ENCODE assay signal across 1 cellular context in genomic region chr18:21686282-21687105, GRCh38.
A peak's percentile ranks its signal among the peaks of the same experiment; 100 is the strongest.
TF ChIP-seq lines count a peak whose summit lies in the region.

No MANE protein-coding gene starts in this region.

TF ChIP-seq in HepG2, 621 proteins besides CTCF, POLR2A, EP300 and RAD21 (continued from another document and continues in another):
- TF ChIP-seq ZNF574 (CRISPR knock-in tag; IDR thresholded peaks at IDR 0.05) (peak; percentile 28; the same call in 1 of the 2 replicates), SIN3A (IDR thresholded peaks at IDR 0.05; ENCODE audit: borderline replicate concordance, low read depth, low read length) (no peak), ZSCAN29 (CRISPR knock-in tag; conservative IDR thresholded peaks at IDR 0.05) (no peak), ZNF558 (CRISPR knock-in tag; IDR thresholded peaks at IDR 0.05; ENCODE audit: borderline replicate concordance) (peak; percentile 31; the same call in 1 of the 2 replicates), KMT2A (CRISPR knock-in tag; IDR thresholded peaks at IDR 0.05) (peak; percentile 70; the same call in 1 of the 2 replicates), MED8 (CRISPR knock-in tag; IDR thresholded peaks at IDR 0.05; ENCODE audit: insufficient replicate concordance) (no peak), FOXP1 (IDR thresholded peaks at IDR 0.05) (no peak), FOXP1 (CRISPR knock-in tag; IDR thresholded peaks at IDR 0.05) (peak; percentile 71; the same call in 1 of the 2 replicates), ZNF501 (CRISPR knock-in tag; IDR thresholded peaks at IDR 0.05) (0 out of 2 replicates have a peak, but pooled peaks have one; percentile 43), CHD4 (IDR thresholded peaks at IDR 0.05; ENCODE audit: borderline replicate concordance, low read length) (no peak), MATR3 (CRISPR knock-in tag; IDR thresholded peaks at IDR 0.05) (no peak), HOXD1 (CRISPR knock-in tag; IDR thresholded peaks at IDR 0.05) (peak; percentile 75; the same call in 1 of the 2 replicates), TGIF2 (CRISPR knock-in tag; IDR thresholded peaks at IDR 0.05) (no peak; the same call in 1 of the 2 replicates), ZNF816 (CRISPR knock-in tag; IDR thresholded peaks at IDR 0.05; ENCODE audit: borderline replicate concordance) (no peak), ELF4 (CRISPR knock-in tag; IDR thresholded peaks at IDR 0.05; ENCODE audit: borderline replicate concordance) (peak; percentile 78; the same call in 1 of the 2 replicates), ZFP37 (CRISPR knock-in tag; IDR thresholded peaks at IDR 0.05; ENCODE audit: borderline replicate concordance) (0 out of 2 replicates have a peak, but pooled peaks have one; percentile 47), GATAD1 (CRISPR knock-in tag; IDR thresholded peaks at IDR 0.05) (no peak), ZNF30 (CRISPR knock-in tag; IDR thresholded peaks at IDR 0.05) (no peak), STAG1 (CRISPR knock-in tag; IDR thresholded peaks at IDR 0.05) (no peak), GPBP1L1 (CRISPR knock-in tag; IDR thresholded peaks at IDR 0.05) (no peak), ZNF468 (CRISPR knock-in tag; IDR thresholded peaks at IDR 0.05) (no peak), ZNF710 (CRISPR knock-in tag; IDR thresholded peaks at IDR 0.05; ENCODE audit: borderline replicate concordance) (peak; percentile 57; the same call in 1 of the 2 replicates), WIZ (CRISPR knock-in tag; IDR thresholded peaks at IDR 0.05) (no peak), HDAC2 (CRISPR knock-in tag; IDR thresholded peaks at IDR 0.05) (peak; percentile 84), ZNF670 (CRISPR knock-in tag; IDR thresholded peaks at IDR 0.05; ENCODE audit: borderline replicate concordance) (peak; percentile 54; the same call in 1 of the 2 replicates), SOX13 (IDR thresholded peaks at IDR 0.05) (peak; percentile 57; the same call in 1 of the 2 replicates), SOX13 (CRISPR knock-in tag; conservative IDR thresholded peaks at IDR 0.05 in 1 of 2, IDR thresholded peaks at IDR 0.05 in 1 of 2) (peak in 1 of 2 experiments; percentile 80; a peak in 2 of 4 replicates), MAF1 (CRISPR knock-in tag; IDR thresholded peaks at IDR 0.05; ENCODE audit: borderline replicate concordance) (no peak), REPIN1 (CRISPR knock-in tag; IDR thresholded peaks at IDR 0.05; ENCODE audit: borderline replicate concordance, low read depth) (peak; percentile 70; the same call in 1 of the 2 replicates), NFIC (IDR thresholded peaks at IDR 0.05; ENCODE audit: low read length) (no peak), CBX2 (IDR thresholded peaks at IDR 0.05; ENCODE audit: low read depth, low read length) (no peak), CBX2 (CRISPR knock-in tag; IDR thresholded peaks at IDR 0.05; ENCODE audit: low read depth) (no peak), MEIS1 (CRISPR knock-in tag; IDR thresholded peaks at IDR 0.05; ENCODE audit: borderline replicate concordance) (peak; percentile 46; the same call in 1 of the 2 replicates), ADNP (CRISPR knock-in tag; IDR thresholded peaks at IDR 0.05) (no peak), ZFP90 (CRISPR knock-in tag; IDR thresholded peaks at IDR 0.05; ENCODE audit: borderline replicate concordance) (no peak), CEBPG (CRISPR knock-in tag; IDR thresholded peaks at IDR 0.05) (0 out of 2 replicates have a peak, but pooled peaks have one; percentile 17), TAF1 (CRISPR knock-in tag; IDR thresholded peaks at IDR 0.05) (no peak), HMGXB3 (CRISPR knock-in tag; IDR thresholded peaks at IDR 0.05; ENCODE audit: borderline replicate concordance) (no peak), MXD4 (CRISPR knock-in tag; IDR thresholded peaks at IDR 0.05) (no peak)
- TF ChIP-seq, protein P1, sequence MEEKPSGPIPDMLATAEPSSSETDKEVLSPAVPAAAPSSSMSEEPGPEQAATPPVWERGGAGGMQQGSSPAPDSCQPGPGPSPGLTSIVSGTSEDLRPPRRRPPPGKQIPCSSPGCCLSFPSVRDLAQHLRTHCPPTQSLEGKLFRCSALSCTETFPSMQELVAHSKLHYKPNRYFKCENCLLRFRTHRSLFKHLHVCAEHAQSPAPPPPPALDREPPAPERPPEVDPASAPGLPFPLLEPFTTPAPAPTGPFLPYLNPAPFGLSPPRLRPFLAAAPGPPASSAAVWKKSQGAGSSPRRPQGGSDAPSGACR (CRISPR knock-in tag; IDR thresholded peaks at IDR 0.05) = no peak
- TF ChIP-seq, protein P2, sequence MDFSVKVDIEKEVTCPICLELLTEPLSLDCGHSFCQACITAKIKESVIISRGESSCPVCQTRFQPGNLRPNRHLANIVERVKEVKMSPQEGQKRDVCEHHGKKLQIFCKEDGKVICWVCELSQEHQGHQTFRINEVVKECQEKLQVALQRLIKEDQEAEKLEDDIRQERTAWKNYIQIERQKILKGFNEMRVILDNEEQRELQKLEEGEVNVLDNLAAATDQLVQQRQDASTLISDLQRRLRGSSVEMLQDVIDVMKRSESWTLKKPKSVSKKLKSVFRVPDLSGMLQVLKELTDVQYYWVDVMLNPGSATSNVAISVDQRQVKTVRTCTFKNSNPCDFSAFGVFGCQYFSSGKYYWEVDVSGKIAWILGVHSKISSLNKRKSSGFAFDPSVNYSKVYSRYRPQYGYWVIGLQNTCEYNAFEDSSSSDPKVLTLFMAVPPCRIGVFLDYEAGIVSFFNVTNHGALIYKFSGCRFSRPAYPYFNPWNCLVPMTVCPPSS (IDR thresholded peaks at IDR 0.05) = no peak
- TF ChIP-seq, protein P3, sequence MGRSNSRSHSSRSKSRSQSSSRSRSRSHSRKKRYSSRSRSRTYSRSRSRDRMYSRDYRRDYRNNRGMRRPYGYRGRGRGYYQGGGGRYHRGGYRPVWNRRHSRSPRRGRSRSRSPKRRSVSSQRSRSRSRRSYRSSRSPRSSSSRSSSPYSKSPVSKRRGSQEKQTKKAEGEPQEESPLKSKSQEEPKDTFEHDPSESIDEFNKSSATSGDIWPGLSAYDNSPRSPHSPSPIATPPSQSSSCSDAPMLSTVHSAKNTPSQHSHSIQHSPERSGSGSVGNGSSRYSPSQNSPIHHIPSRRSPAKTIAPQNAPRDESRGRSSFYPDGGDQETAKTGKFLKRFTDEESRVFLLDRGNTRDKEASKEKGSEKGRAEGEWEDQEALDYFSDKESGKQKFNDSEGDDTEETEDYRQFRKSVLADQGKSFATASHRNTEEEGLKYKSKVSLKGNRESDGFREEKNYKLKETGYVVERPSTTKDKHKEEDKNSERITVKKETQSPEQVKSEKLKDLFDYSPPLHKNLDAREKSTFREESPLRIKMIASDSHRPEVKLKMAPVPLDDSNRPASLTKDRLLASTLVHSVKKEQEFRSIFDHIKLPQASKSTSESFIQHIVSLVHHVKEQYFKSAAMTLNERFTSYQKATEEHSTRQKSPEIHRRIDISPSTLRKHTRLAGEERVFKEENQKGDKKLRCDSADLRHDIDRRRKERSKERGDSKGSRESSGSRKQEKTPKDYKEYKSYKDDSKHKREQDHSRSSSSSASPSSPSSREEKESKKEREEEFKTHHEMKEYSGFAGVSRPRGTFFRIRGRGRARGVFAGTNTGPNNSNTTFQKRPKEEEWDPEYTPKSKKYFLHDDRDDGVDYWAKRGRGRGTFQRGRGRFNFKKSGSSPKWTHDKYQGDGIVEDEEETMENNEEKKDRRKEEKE (IDR thresholded peaks at IDR 0.05) = no peak
- TF ChIP-seq, protein P4, sequence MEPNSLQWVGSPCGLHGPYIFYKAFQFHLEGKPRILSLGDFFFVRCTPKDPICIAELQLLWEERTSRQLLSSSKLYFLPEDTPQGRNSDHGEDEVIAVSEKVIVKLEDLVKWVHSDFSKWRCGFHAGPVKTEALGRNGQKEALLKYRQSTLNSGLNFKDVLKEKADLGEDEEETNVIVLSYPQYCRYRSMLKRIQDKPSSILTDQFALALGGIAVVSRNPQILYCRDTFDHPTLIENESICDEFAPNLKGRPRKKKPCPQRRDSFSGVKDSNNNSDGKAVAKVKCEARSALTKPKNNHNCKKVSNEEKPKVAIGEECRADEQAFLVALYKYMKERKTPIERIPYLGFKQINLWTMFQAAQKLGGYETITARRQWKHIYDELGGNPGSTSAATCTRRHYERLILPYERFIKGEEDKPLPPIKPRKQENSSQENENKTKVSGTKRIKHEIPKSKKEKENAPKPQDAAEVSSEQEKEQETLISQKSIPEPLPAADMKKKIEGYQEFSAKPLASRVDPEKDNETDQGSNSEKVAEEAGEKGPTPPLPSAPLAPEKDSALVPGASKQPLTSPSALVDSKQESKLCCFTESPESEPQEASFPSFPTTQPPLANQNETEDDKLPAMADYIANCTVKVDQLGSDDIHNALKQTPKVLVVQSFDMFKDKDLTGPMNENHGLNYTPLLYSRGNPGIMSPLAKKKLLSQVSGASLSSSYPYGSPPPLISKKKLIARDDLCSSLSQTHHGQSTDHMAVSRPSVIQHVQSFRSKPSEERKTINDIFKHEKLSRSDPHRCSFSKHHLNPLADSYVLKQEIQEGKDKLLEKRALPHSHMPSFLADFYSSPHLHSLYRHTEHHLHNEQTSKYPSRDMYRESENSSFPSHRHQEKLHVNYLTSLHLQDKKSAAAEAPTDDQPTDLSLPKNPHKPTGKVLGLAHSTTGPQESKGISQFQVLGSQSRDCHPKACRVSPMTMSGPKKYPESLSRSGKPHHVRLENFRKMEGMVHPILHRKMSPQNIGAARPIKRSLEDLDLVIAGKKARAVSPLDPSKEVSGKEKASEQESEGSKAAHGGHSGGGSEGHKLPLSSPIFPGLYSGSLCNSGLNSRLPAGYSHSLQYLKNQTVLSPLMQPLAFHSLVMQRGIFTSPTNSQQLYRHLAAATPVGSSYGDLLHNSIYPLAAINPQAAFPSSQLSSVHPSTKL (CRISPR knock-in tag; IDR thresholded peaks at IDR 0.05) = peak; percentile 83
- TF ChIP-seq, protein P5, sequence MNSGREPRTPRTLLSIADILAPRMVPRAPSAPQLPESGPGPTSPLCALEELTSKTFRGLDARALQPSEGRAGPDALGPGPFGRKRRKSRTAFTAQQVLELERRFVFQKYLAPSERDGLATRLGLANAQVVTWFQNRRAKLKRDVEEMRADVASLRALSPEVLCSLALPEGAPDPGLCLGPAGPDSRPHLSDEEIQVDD (CRISPR knock-in tag; IDR thresholded peaks at IDR 0.05; ENCODE audit: borderline replicate concordance) = no peak
